ENCODE assay signal across 16 cellular contexts in the genomic region with DNA sequence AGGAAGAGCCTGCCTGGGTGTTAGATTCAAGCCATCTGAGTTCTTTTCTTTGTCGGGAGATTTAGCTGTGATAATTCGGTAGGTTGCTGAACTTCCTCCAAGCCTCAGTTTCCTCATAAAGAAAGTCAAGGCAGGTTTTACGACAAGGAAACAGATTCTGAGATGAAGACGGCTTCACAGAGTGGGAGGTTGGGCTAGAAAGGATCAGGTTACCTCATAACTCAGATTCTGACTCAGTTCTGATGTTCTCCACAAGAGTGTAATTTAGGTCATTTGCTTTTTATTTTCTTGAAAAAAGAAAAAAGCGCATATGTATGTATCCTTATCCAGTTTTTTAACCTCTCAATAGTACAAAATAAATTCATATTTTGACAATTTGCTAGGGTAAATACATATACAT. TPM values are rescaled to one million over a fixed set of nuclear protein-coding genes. Genes with fewer than 3 reads are reported as not detected.
DNase-seq lines count a peak whose midpoint lies in the region; ATAC-seq and TF ChIP-seq lines count a peak whose summit lies in the region.
"Had no signal": no experiment of that assay in that cellular context is flagged by ENCODE, and none has a peak within 500 bp of the region (broad histone marks: within the 10 kb centered on the region; RNA-seq: fewer than 3 reads in every experiment).

No MANE protein-coding gene starts in this region.

- H2AFZ ChIP-seq in HCT116 (ENCODE audit: low read depth, low read length, poor library complexity, severe bottlenecking) (peak overlapping the region; percentile 90), smooth muscle cell (ENCODE audit: low read depth) (peak overlapping the region; percentile 70)

- peak; percentile 69 for ATAC-seq in HCT116
- no peak for ATAC-seq in GM21390 (IDR thresholded peaks at IDR 0.05; ENCODE audit: unreplicated experiment)
- ATAC-seq: left ventricle myocardium superior; right lobe of liver; stimulated activated memory B cell treated with anti-CD40 and anti-IgM and Interleukin-4, amounts not matched to agents 10 μg/mL and 1 μg/mL and 100 μg/mL, for 72 hours; T-helper 17 cell; upper lobe of right lung had no signal

- 30% methylated on average over 5 of the region's 5 CpGs for whole genome bisulfite sequencing in smooth muscle cell (ENCODE audit: low lambda C conversion rate)

- H3K4me3 ChIP-seq in HCT116 (replicated peaks in 1 of 2; ENCODE audit: low read depth in 1 of 2, low read length in 2 of 2) (no peak overlapping the region), smooth muscle cell (no peak overlapping the region)
- H3K4me3 ChIP-seq: right lobe of liver, upper lobe of right lung had no signal

- H3K27ac ChIP-seq in HCT116 (ENCODE audit: low read depth, low read length) (no peak overlapping the region), RWPE1 (no peak overlapping the region), smooth muscle cell (ENCODE audit: low read depth) (no peak overlapping the region)
- H3K27ac ChIP-seq: KMS-11, right lobe of liver, upper lobe of right lung had no signal

- no peak for TF ChIP-seq RAD21 in HCT116 (IDR thresholded peaks at IDR 0.05; ENCODE audit: low read depth)

- no peaks in the 10 kb centered on the region for H4K20me1 ChIP-seq in HCT116 (ENCODE audit: insufficient read depth)
- no peaks in the 10 kb centered on the region for H4K20me1 ChIP-seq in smooth muscle cell (ENCODE audit: low read depth)

- no peak for TF ChIP-seq POLR2A in HCT116 (IDR thresholded peaks at IDR 0.05; ENCODE audit: borderline replicate concordance, extremely low read depth, insufficient read depth, insufficient read length)

- no peak for DNase-seq in HCT116 (ENCODE audit: low read depth, low spot score)
- peak; percentile 39 for DNase-seq in RWPE1 (ENCODE audit: low spot score)
- peak; percentile 66 for DNase-seq in fibroblast of peridontal ligament (ENCODE audit: extremely low read depth)
- DNase-seq in smooth muscle cell (lab: John Stamatoyannopoulos, UW; ENCODE audit: unreplicated experiment), result no peak
- DNase-seq in stimulated activated CD4-positive, alpha-beta T cell treated with anti-CD3 and anti-CD28 coated beads, Interleukin-1b, Interleukin-23, amount 100 ng/mL, for 48 hours, result no peak
- DNase-seq in NCI-H1105 (lab: John Stamatoyannopoulos, UW), result no peak
- DNase-seq in occipital lobe (lab: John Stamatoyannopoulos, UW), result no peak
- DNase-seq: activated naive CD8-positive, alpha-beta T cell treated with anti-CD3 and anti-CD28 coated beads for 36 hours; left ventricle myocardium superior; NCI-H187; right lobe of liver; T-helper 17 cell; upper lobe of right lung had no signal

- no peak overlapping the region for H3K9ac ChIP-seq in HCT116 (ENCODE audit: low read length)
- H3K9ac ChIP-seq in smooth muscle cell (ENCODE audit: low read depth), result no peak overlapping the region
- H3K9ac ChIP-seq: KMS-11 had no signal

- RAD21 ChIA-PET in HCT116 (lab: Charles Lee; ENCODE audit: low non-redundant PET in 1 of 2, low total read pairs in 2 of 2, uncharacterized antibody in 2 of 2, unreplicated experiment in 2 of 2), result no interaction called here

- intact Hi-C loops in HCT116 (cut with micrococcal nuclease), result no loop called here

- H3K79me2 ChIP-seq in HCT116 (ENCODE audit: insufficient read depth, low read length), result no peaks in the 10 kb centered on the region
- no peaks in the 10 kb centered on the region for H3K79me2 ChIP-seq in smooth muscle cell (ENCODE audit: low read depth)

- H3F3A ChIP-seq in smooth muscle cell (ENCODE audit: low read depth), result no peaks in the 10 kb centered on the region

- peak overlapping the region; percentile 49 for H3K4me2 ChIP-seq in HCT116 (ENCODE audit: low read length)
- H3K4me2 ChIP-seq in smooth muscle cell, result peak overlapping the region; percentile 51
- H3K4me2 ChIP-seq: KMS-11 had no signal

- TF ChIP-seq CTCF in HCT116 (IDR thresholded peaks at IDR 0.05 in 2 of 3, conservative IDR thresholded peaks at IDR 0.05 in 1 of 3; ENCODE audit: borderline replicate concordance in 1 of 3, insufficient read depth in 1 of 3, low read depth in 2 of 3, low read length in 2 of 3) (no peak), RWPE1 (conservative IDR thresholded peaks at IDR 0.05; ENCODE audit: low read depth) (no peak), smooth muscle cell (IDR thresholded peaks at IDR 0.05; ENCODE audit: borderline replicate concordance, insufficient read depth, poor library complexity, severe bottlenecking) (no peak)

- H3K9me3 ChIP-seq in HCT116 (ENCODE audit: control insufficient read depth in 1 of 2, insufficient read depth in 1 of 2, low read depth in 1 of 2, low read length in 2 of 2), result no peaks in the 10 kb centered on the region
- no peaks in the 10 kb centered on the region for H3K9me3 ChIP-seq in smooth muscle cell (replicated peaks; ENCODE audit: low read depth)
- H3K9me3 ChIP-seq: right lobe of liver, upper lobe of right lung had no signal

- H3K9me2 ChIP-seq in HCT116 (ENCODE audit: insufficient read depth), result no peaks in the 10 kb centered on the region

- H3K4me1 ChIP-seq in HCT116 (ENCODE audit: control insufficient read depth in 1 of 2, insufficient read depth in 2 of 2, low read length in 2 of 2) (peaks cover 7 to 11% of the 10 kb centered on the region in 2 experiments), smooth muscle cell (ENCODE audit: low read depth) (no peaks in the 10 kb centered on the region)
- H3K4me1 ChIP-seq: upper lobe of right lung had no signal

- BruUV-seq in HCT116 (replicated peaks; lab: Mats Ljungman, UMichigan), result no TSS peak

- CTCF ChIA-PET in HCT116 (lab: Charles Lee), result interaction anchor here (0.7 kb wide), 1 partner anchor 9 kb away, joined by 5 read pairs; no protein-coding TSS in a partner anchor
- CTCF ChIA-PET in RWPE1 (lab: Yijun Ruan, JAX), result interaction anchor here (0.5 kb wide), 1 partner anchor 20 kb away, joined by 3 read pairs; no protein-coding TSS in a partner anchor

- no peaks in the 10 kb centered on the region for H3K36me3 ChIP-seq in HCT116 (ENCODE audit: control insufficient read depth in 1 of 2, insufficient read depth in 2 of 2, low read length in 2 of 2)
- H3K36me3 ChIP-seq in smooth muscle cell (ENCODE audit: low read depth), result no peaks in the 10 kb centered on the region
- H3K36me3 ChIP-seq: right lobe of liver, upper lobe of right lung had no signal

- H3K27me3 ChIP-seq in HCT116 (ENCODE audit: insufficient read depth, low read length), result no peaks in the 10 kb centered on the region
- H3K27me3 ChIP-seq in smooth muscle cell (ENCODE audit: low read depth), result no peaks in the 10 kb centered on the region
- H3K27me3 ChIP-seq: right lobe of liver, upper lobe of right lung had no signal

- POLR2A ChIA-PET in HCT116 (lab: Charles Lee) (no interaction called here), RWPE1 (lab: Yijun Ruan, JAX; ENCODE audit: low non-redundant PET) (no interaction called here)

TF ChIP-seq in HCT116, 20 proteins besides CTCF, POLR2A, EP300 and RAD21:
- TF ChIP-seq SP1 (IDR thresholded peaks at IDR 0.05; ENCODE audit: low read depth) (0 out of 2 replicates have a peak, but pooled peaks have one; percentile 19), ZNF274 (IDR thresholded peaks at IDR 0.05; ENCODE audit: low read depth, low read length) (no peak)
TF ChIP-seq in HCT116: peak in this region for 1.

RNA-seq across cellular contexts. Expression of a gene that starts 47.2 kb away (rescaled TPM):
- total RNA-seq in HCT116 (2021; ENCODE audit: unreplicated experiment) (38.7 TPM), smooth muscle cell (11.6 and 22.0 TPM in 2 replicates), occipital lobe (39.0 TPM)
- polyA plus RNA-seq in HCT116 (2012), result 21.2 and 24.6 TPM in 2 replicates
- polyA plus RNA-seq in smooth muscle cell, result 7.8 and 10.5 TPM in 2 replicates

Comparison
In these comparisons a context has a peak if more than half of its experiments do, and no peak if none do; other contexts are left out.
1. DNase-seq: peak in RWPE1 (single experiment) and fibroblast of peridontal ligament (single experiment); none in HCT116 (single experiment), smooth muscle cell (single experiment), stimulated activated CD4-positive, alpha-beta T cell treated with anti-CD3 and anti-CD28 coated beads, Interleukin-1b, Interleukin-23, amount 100 ng/mL, for 48 hours (single experiment), NCI-H1105 (single experiment) and occipital lobe (single experiment).